Comparison of ENCODE assay signal across 25 cellular contexts in the genomic region with DNA sequence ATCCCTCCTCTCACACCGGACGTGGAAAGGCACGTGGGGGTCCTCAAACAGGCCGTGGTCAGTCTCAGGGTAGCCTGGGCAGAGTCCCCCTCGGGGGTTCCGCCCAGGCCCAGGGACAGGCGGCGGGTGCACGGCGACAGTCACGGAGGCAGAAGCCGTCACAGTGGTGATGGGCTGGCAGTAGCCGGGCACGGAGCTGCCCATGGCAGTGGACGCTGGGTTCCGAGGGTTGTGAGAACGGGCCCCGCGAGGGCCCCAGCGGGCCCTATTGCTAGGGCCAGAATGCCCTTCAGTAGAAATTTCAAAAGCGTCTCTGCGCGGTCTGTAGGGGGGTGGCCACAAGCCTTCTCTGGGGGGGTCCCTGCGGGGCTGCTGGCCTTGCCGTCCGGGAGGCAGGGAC.
"Had no signal": no experiment of that assay in that cellular context is flagged by ENCODE, and none has a peak within 500 bp of the region (broad histone marks: within the 10 kb centered on the region; RNA-seq: fewer than 3 reads in every experiment).

No MANE protein-coding gene starts in this region.

- ATAC-seq: lower lobe of right lung; mucosa of descending colon; natural killer cell treated with Interleukin-12 subunit alpha and Interleukin-12 subunit beta and Interleukin-15 and Interleukin-18, amount 100 ng/mL, for 72 hours; upper lobe of right lung had no signal

- H3K27ac ChIP-seq: lower lobe of right lung, parathyroid adenoma, right lobe of liver, thoracic aorta, upper lobe of right lung, uterus had no signal

- H3K36me3 ChIP-seq: uterus had no signal

- DNase-seq: dorsolateral prefrontal cortex; effector CD4-positive, alpha-beta T cell; left ventricle myocardium superior; lower lobe of right lung; mucosa of descending colon; naive B cell; stimulated activated CD4-positive, alpha-beta T cell treated with anti-CD3 and anti-CD28 coated beads, Interleukin-2, amount 100 ng/mL, for 24 hours; stimulated activated CD4-positive, alpha-beta T cell treated with anti-CD3 and anti-CD28 coated beads, Interleukin-4, amount 100 ng/mL, for 24 hours; upper lobe of right lung; uterus had no signal

- H3K9ac ChIP-seq: parathyroid adenoma had no signal

- H3K4me3 ChIP-seq: dorsolateral prefrontal cortex, lower lobe of right lung, mucosa of descending colon, right lobe of liver, smooth muscle cell, thoracic aorta, tibial nerve, upper lobe of right lung, uterus had no signal

- H3K4me2 ChIP-seq: smooth muscle cell had no signal

- H3K4me1 ChIP-seq: lower lobe of right lung, parathyroid adenoma, right lobe of liver, tibial nerve, upper lobe of right lung, uterus had no signal

- H3K79me2 ChIP-seq: parathyroid adenoma had no signal

- H3K4me3 Mint-ChIP-seq: memory B cell; mesothelial cell of epicardium; natural killer cell treated with Interleukin-12 subunit alpha and Interleukin-12 subunit beta and Interleukin-15 and Interleukin-18, amount 100 ng/mL, for 72 hours; stimulated activated memory B cell treated with anti-CD40 and anti-IgM and Interleukin-4, amounts not matched to agents 10 μg/mL and 1 μg/mL and 100 μg/mL, for 72 hours; stimulated activated naive CD8-positive, alpha-beta T cell treated with anti-CD3 and anti-CD28 coated beads, Interleukin-15, Interleukin-2, amounts not matched to agents 100 ng/mL and 50 ng/mL, for 24 hours had no signal

- H3K9me3 Mint-ChIP-seq: memory B cell; mesothelial cell of epicardium; naive B cell; natural killer cell treated with Interleukin-12 subunit alpha and Interleukin-12 subunit beta and Interleukin-15 and Interleukin-18, amount 100 ng/mL, for 72 hours; neural crest cell; stimulated activated memory B cell treated with anti-CD40 and anti-IgM and Interleukin-4, amounts not matched to agents 10 μg/mL and 1 μg/mL and 100 μg/mL, for 72 hours; stimulated activated naive CD8-positive, alpha-beta T cell treated with anti-CD3 and anti-CD28 coated beads, Interleukin-15, Interleukin-2, amounts not matched to agents 100 ng/mL and 50 ng/mL, for 24 hours had no signal

- H3K27me3 ChIP-seq: dorsolateral prefrontal cortex, right lobe of liver, tibial nerve, upper lobe of right lung, uterus had no signal

- FAIRE-seq: colon, frontal cortex, keratinocyte had no signal

- H3K36me3 Mint-ChIP-seq: natural killer cell treated with Interleukin-12 subunit alpha and Interleukin-12 subunit beta and Interleukin-15 and Interleukin-18, amount 100 ng/mL, for 72 hours had no signal

- H3K9me3 ChIP-seq: lower lobe of right lung, mucosa of descending colon, right lobe of liver, thoracic aorta, tibial nerve, upper lobe of right lung, uterus had no signal

- H2AFZ ChIP-seq: parathyroid adenoma had no signal

- H3K27ac Mint-ChIP-seq: memory B cell; mesothelial cell of epicardium; naive B cell; progenitor cell of endocrine pancreas; stimulated activated memory B cell treated with anti-CD40 and anti-IgM and Interleukin-4, amounts not matched to agents 10 μg/mL and 1 μg/mL and 100 μg/mL, for 72 hours; stimulated activated naive CD8-positive, alpha-beta T cell treated with anti-CD3 and anti-CD28 coated beads, Interleukin-15, Interleukin-2, amounts not matched to agents 100 ng/mL and 50 ng/mL, for 24 hours had no signal

- H3K27me3 Mint-ChIP-seq: progenitor cell of endocrine pancreas; stimulated activated naive CD8-positive, alpha-beta T cell treated with anti-CD3 and anti-CD28 coated beads, Interleukin-15, Interleukin-2, amounts not matched to agents 100 ng/mL and 50 ng/mL, for 24 hours had no signal
